Comparison of ENCODE assay signal across 7 cellular contexts in genomic region chr6:42451146-42451594, GRCh38. TPM values are rescaled to one million over a fixed set of nuclear protein-coding genes. Genes with fewer than 3 reads are reported as not detected.
DNase-seq lines count a peak whose midpoint lies in the region; ATAC-seq and TF ChIP-seq lines count a peak whose summit lies in the region.

No MANE protein-coding gene starts in this region.

- 2 to 8% methylated on average over 14 of the region's 14 CpGs for WGBS in body of pancreas, 2 donors
- WGBS in mesodermal cell (ENCODE audit: insufficient coverage in 2 of 2), 2 experiments: 0 to 3% methylated on average over 2 to 9 of the region's 14 CpGs
- WGBS in aorta, 2 donors: 0 to 2% methylated on average over 14 of the region's 14 CpGs

- H3K4me3 ChIP-seq in body of pancreas (peak overlapping the region; percentile 65 to 78), mesodermal cell (ENCODE audit: extremely low read depth, insufficient read depth, low read length, poor library complexity, severe bottlenecking) (peak overlapping the region; percentile 76), aorta (ENCODE audit: low read length in 2 of 2) (peak overlapping the region; percentile 66 to 84)

- H3K27ac ChIP-seq in body of pancreas (peak overlapping the region in 3 of 4 donors; percentile 7 to 88 (median 11)), mesodermal cell (ENCODE audit: low read depth, low read length, severe bottlenecking) (peak overlapping the region; percentile 45), aorta (ENCODE audit: low read depth in 1 of 2, low read length in 2 of 2) (no peak overlapping the region)

- ATAC-seq in body of pancreas (no peak), aorta (ENCODE audit: low FRiP score) (no peak)

- intact Hi-C loops in body of pancreas (cut with DNase I): no loop called here
- intact Hi-C loops in aorta (cut with DNase I): loop anchor here in 1 of 2 donors (5.0 kb wide), 3 partner anchors 96 to 234 kb away; partner anchors contain the start of gene MRPS10

- TF ChIP-seq CTCF in GM13977 (IDR thresholded peaks at IDR 0.05; ENCODE audit: extremely low read depth, insufficient read depth, missing control alignments): no peak
- no peak for TF ChIP-seq CTCF in body of pancreas (IDR thresholded peaks at IDR 0.05)

- no peaks in the 10 kb centered on the region for H3K36me3 ChIP-seq in body of pancreas (replicated peaks in 1 of 2; ENCODE audit: insufficient read depth in 1 of 2, low read depth in 2 of 2)
- H3K36me3 ChIP-seq in mesodermal cell (ENCODE audit: control insufficient read depth, insufficient read depth, low read length): no peaks in the 10 kb centered on the region
- H3K36me3 ChIP-seq in aorta (ENCODE audit: control insufficient read depth in 1 of 2, insufficient read depth in 2 of 2, low read length in 1 of 2): no peaks in the 10 kb centered on the region

- H3K9me3 ChIP-seq in body of pancreas (no peaks in the 10 kb centered on the region), mesodermal cell (ENCODE audit: control insufficient read depth, low read length) (no peaks in the 10 kb centered on the region), aorta (ENCODE audit: control insufficient read depth, low read length) (no peaks in the 10 kb centered on the region)

- H3K4me1 ChIP-seq in body of pancreas (peaks cover 32% of the 10 kb centered on the region), mesodermal cell (ENCODE audit: control insufficient read depth, insufficient read depth, low read length, poor library complexity, severe bottlenecking) (peaks cover 13% of the 10 kb centered on the region), aorta (ENCODE audit: control insufficient read depth in 1 of 2, insufficient read depth in 2 of 2, low read length in 2 of 2) (no peaks in the 10 kb centered on the region)

- TF ChIP-seq POLR2A in body of pancreas (IDR thresholded peaks at IDR 0.05): no peak

- H3K27me3 ChIP-seq in body of pancreas (no peaks in the 10 kb centered on the region), aorta (ENCODE audit: control insufficient read depth in 1 of 2, insufficient read depth in 2 of 2, low read length in 1 of 2) (no peaks in the 10 kb centered on the region)

- in situ Hi-C loops in GM13977 (cut with MboI; ENCODE audit: low pct_unique_long_range_greater_than_20kb, low sequenced_read_pairs, unreplicated experiment): no loop called here

- DNase-seq in GM13977 (ENCODE audit: low spot score) (peak; percentile 39), NCI-H510A (lab: John Stamatoyannopoulos, UW) (peak; percentile 58), body of pancreas (no peak), aorta (no peak), midbrain (lab: John Stamatoyannopoulos, UW) (no peak)
- DNase-seq in activated CD4-positive, alpha-beta T cell treated with anti-CD3 and anti-CD28 coated beads, Interleukin-2, amount 50 U/mL, for 1 hour: no peak

RNA-seq across cellular contexts. Expression of gene TRERF1, which starts 0.6 kb away (rescaled TPM):
- total RNA-seq in body of pancreas: 1 to 10 TPM; 2.3 to 3.4 TPM
- polyA plus RNA-seq in mesodermal cell (2013, experiment 1 of 2): 5.0 TPM
- 5.7 TPM for polyA plus RNA-seq in mesodermal cell (2013, experiment 2 of 2)
- 1 to 10 TPM; 2.7 to 9.5 TPM for total RNA-seq in aorta
- 1 to 10 TPM in 1 of 2 donors, under 1 TPM in 1; 0.50 to 1.7 TPM for polyA plus RNA-seq in aorta

Comparison
In these comparisons a context has a peak if more than half of its experiments do, and no peak if none do; other contexts are left out.
1. DNase-seq: peak in GM13977 (single experiment) and NCI-H510A (single experiment); none in body of pancreas (0 of 4), aorta (0 of 2), activated CD4-positive, alpha-beta T cell treated with anti-CD3 and anti-CD28 coated beads, Interleukin-2, amount 50 U/mL, for 1 hour (single experiment) and midbrain (single experiment).
2. H3K27ac ChIP-seq: peak in body of pancreas (3 of 4) and mesodermal cell (single experiment); none in aorta (0 of 2).
3. Peak in every context shown above with its lines, with median percentiles within 50 percentile points of each other: H3K4me3 ChIP-seq.